20 cellular contexts compared by ENCODE assay signal in the genomic region with DNA sequence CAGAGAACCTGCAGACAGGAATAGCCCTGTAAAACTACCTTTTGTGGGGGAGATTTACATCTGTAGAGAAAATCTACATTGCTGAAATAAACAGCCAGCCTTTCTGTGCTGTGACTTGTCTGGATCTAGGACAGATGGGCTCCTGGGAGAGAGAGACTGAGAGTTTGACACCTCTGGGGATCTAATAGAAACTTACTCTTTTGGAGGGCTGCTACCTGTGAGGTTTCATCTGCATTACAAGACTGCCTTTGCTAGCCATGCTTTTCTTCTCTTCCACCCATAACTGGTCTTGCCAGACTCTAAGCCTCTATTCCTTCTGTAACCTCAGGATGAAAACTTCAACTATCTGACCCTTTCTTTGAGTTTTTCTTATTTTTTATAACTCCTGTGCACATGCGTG.
"Had no signal": no experiment of that assay in that cellular context is flagged by ENCODE, and none has a peak within 500 bp of the region (broad histone marks: within the 10 kb centered on the region; RNA-seq: fewer than 3 reads in every experiment).

No MANE protein-coding gene starts in this region.

- H3K36me3 ChIP-seq: brain microvascular endothelial cell, colonic mucosa, left lung, spleen, upper lobe of right lung had no signal

- H3K79me2 ChIP-seq: hepatocyte had no signal

- H3K9me3 ChIP-seq: colonic mucosa, left lung, spleen, upper lobe of right lung had no signal

- H3K4me1 ChIP-seq: colonic mucosa, foreskin keratinocyte, upper lobe of right lung had no signal

- H3K27me3 Mint-ChIP-seq: activated CD4-positive, alpha-beta T cell treated with anti-CD3 and anti-CD28 coated beads, Interleukin-2, amount 10 ng/mL, durations not matched to agents 7 days and 5 days; stimulated activated naive B cell treated with anti-CD40 and anti-IgM and Interleukin-4, amounts not matched to agents 10 μg/mL and 1 μg/mL and 100 μg/mL, for 72 hours had no signal

- H3K4me3 ChIP-seq: colonic mucosa, hepatocyte, left lung, spleen, upper lobe of right lung had no signal

- ATAC-seq: activated CD4-positive, CD25-positive, alpha-beta regulatory T cell treated with anti-CD3 and anti-CD28 coated beads, Interleukin-2, amount 50 U/mL, for 24 hours; foreskin keratinocyte; left lung; upper lobe of right lung had no signal

- H3K27ac Mint-ChIP-seq: activated CD4-positive, alpha-beta T cell treated with anti-CD3 and anti-CD28 coated beads, Interleukin-2, amount 10 ng/mL, durations not matched to agents 7 days and 5 days; nephron progenitor cell; stimulated activated naive B cell treated with anti-CD40 and anti-IgM and Interleukin-4, amounts not matched to agents 10 μg/mL and 1 μg/mL and 100 μg/mL, for 72 hours had no signal

- DNase-seq: activated CD4-positive, alpha-beta T cell treated with anti-CD3 and anti-CD28 coated beads, Interleukin-2, amount 10 ng/mL, durations not matched to agents 7 days and 5 days; activated CD8-positive, alpha-beta memory T cell treated with anti-CD3 and anti-CD28 coated beads, Interleukin-2, amount 50 U/mL, for 4 hours; activated effector memory CD4-positive, alpha-beta T cell treated with Interleukin-2 at 50 U/mL for 16 hours; activated naive CD4-positive, alpha-beta T cell treated with anti-CD3 and anti-CD28 coated beads, Interleukin-2, amount 50 U/mL, for 16 hours; activated T-cell treated with anti-CD3 and anti-CD28 coated beads, Interleukin-2, amount 50 U/mL, for 48 hours; aorta; brain microvascular endothelial cell; central memory CD4-positive, alpha-beta T cell; colonic mucosa; foreskin keratinocyte; left lung; midbrain; nephron progenitor cell; nucleus accumbens; spleen; stimulated activated CD4-positive, alpha-beta T cell treated with anti-CD3 and anti-CD28 coated beads, Interleukin-4, amount 100 ng/mL, for 4 hours; stimulated activated naive B cell treated with anti-CD40 and anti-IgM and Interleukin-4, amounts not matched to agents 10 μg/mL and 1 μg/mL and 100 μg/mL, for 72 hours; upper lobe of right lung had no signal

- H3K27ac ChIP-seq: brain microvascular endothelial cell, colonic mucosa, foreskin keratinocyte, hepatocyte, left lung, spleen, upper lobe of right lung had no signal

- H3K27me3 ChIP-seq: brain microvascular endothelial cell, colonic mucosa, foreskin keratinocyte, hepatocyte, left lung, spleen, upper lobe of right lung had no signal

- H3K4me2 ChIP-seq: hepatocyte had no signal

- H2AFZ ChIP-seq: hepatocyte had no signal

- H3K4me3 Mint-ChIP-seq: activated CD4-positive, alpha-beta T cell treated with anti-CD3 and anti-CD28 coated beads, Interleukin-2, amount 10 ng/mL, durations not matched to agents 7 days and 5 days; nephron progenitor cell; stimulated activated naive B cell treated with anti-CD40 and anti-IgM and Interleukin-4, amounts not matched to agents 10 μg/mL and 1 μg/mL and 100 μg/mL, for 72 hours had no signal
